ENCODE assay signal across 8 cellular contexts in genomic region chr14:75293920-75294648, GRCh38. TPM values are rescaled to one million over a fixed set of nuclear protein-coding genes. Genes with fewer than 3 reads are reported as not detected.
DNase-seq lines count a peak whose midpoint lies in the region; ATAC-seq and TF ChIP-seq lines count a peak whose summit lies in the region.

No MANE protein-coding gene starts in this region.

- H3K4me1 ChIP-seq in SK-N-SH (ENCODE audit: control insufficient read depth in 1 of 2, insufficient read depth in 2 of 2, low read depth in 1 of 2, low read length in 1 of 2) = peaks cover 0 to 13% of the 10 kb centered on the region in 2 experiments; a peak in 1 of 4 replicates

- peak overlapping the region; percentile 97 for H3K4me2 ChIP-seq in SK-N-SH

- H3K36me3 Mint-ChIP-seq in activated naive CD4-positive, alpha-beta T cell treated with anti-CD3 and anti-CD28 coated beads, Interleukin-2, amount 50 U/mL, for 24 hours = no peaks in the 10 kb centered on the region

- H3K9me2 ChIP-seq in SK-N-SH = no peaks in the 10 kb centered on the region

- H2AFZ ChIP-seq in SK-N-SH (ENCODE audit: low read depth) = peak overlapping the region; percentile 83; the same call in 1 of the 2 replicates

- H3K79me2 ChIP-seq in SK-N-SH (ENCODE audit: insufficient read depth) = no peaks in the 10 kb centered on the region

- peak overlapping the region; percentile 93 for H3K9ac ChIP-seq in SK-N-SH

- ATAC-seq in HG02623 (IDR thresholded peaks at IDR 0.05; ENCODE audit: unreplicated experiment) (peak; percentile 86), omental fat pad (ENCODE audit: low FRiP score) (peak; percentile 82)

- H3F3A ChIP-seq in SK-N-SH (replicated peaks; ENCODE audit: insufficient read depth) = no peaks in the 10 kb centered on the region

- WGBS in SK-N-SH (ENCODE audit: low lambda C conversion rate) = under 1% methylated on average over 31 of the region's 59 CpGs

- 0 out of 4 replicates have a peak, but pooled peaks of 1 of the 2 experiments have one; percentile 21 for TF ChIP-seq EP300 in SK-N-SH (IDR thresholded peaks at IDR 0.05; ENCODE audit: borderline replicate concordance in 1 of 2, low read depth in 1 of 2, low read length in 1 of 2)

- no peaks in the 10 kb centered on the region for H3K9me3 Mint-ChIP-seq in activated naive CD4-positive, alpha-beta T cell treated with anti-CD3 and anti-CD28 coated beads, Interleukin-2, amount 50 U/mL, for 24 hours

- H3K36me3 ChIP-seq in GM06990 (ENCODE audit: control insufficient read depth, insufficient read depth, low read length) (no peaks in the 10 kb centered on the region), SK-N-SH (replicated peaks in 1 of 2; ENCODE audit: control insufficient read depth in 1 of 2, insufficient read depth in 2 of 2, low read length in 1 of 2) (no peaks in the 10 kb centered on the region)

- H3K4me1 Mint-ChIP-seq in activated naive CD4-positive, alpha-beta T cell treated with anti-CD3 and anti-CD28 coated beads, Interleukin-2, amount 50 U/mL, for 24 hours = peaks cover 19% of the 10 kb centered on the region

- DNase-seq in GM06990 (ENCODE audit: extremely low read depth, insufficient read length) (peak; percentile 92), NCI-H1092 (lab: John Stamatoyannopoulos, UW) (peak; percentile 86), SK-N-SH (peak; percentile 99), globus pallidus (ENCODE audit: low spot score) (peak; percentile 90), omental fat pad (ENCODE audit: low spot score) (peak; percentile 74)

- POLR2A ChIA-PET in SK-N-SH (lab: Yijun Ruan, JAX) = interaction anchor here (0.6 to 1.4 kb wide), 7 partner anchors 9 to 167 kb away, joined by 3 to 9 read pairs (median 6); partner anchors contain the start of genes FOS and NEK9

- H4K20me1 ChIP-seq in SK-N-SH (ENCODE audit: insufficient read depth) = no peaks in the 10 kb centered on the region

- H3K4me3 Mint-ChIP-seq in activated naive CD4-positive, alpha-beta T cell treated with anti-CD3 and anti-CD28 coated beads, Interleukin-2, amount 50 U/mL, for 24 hours = peak overlapping the region; percentile 96

- CTCF ChIA-PET in SK-N-SH (lab: Yijun Ruan, JAX) = interaction anchor here (0.7 to 15.1 kb wide), 11 partner anchors 12 to 433 kb away, joined by 3 to 237 read pairs (median 4); partner anchors contain the start of gene NEK9

- H3K27me3 ChIP-seq in GM06990 (replicated peaks; ENCODE audit: control insufficient read depth, insufficient read depth, low read length) = no peaks in the 10 kb centered on the region; the same call in 1 of the 2 replicates
- H3K27me3 ChIP-seq in SK-N-SH (ENCODE audit: insufficient read depth) = no peaks in the 10 kb centered on the region; the same call in 1 of the 2 replicates

- TF ChIP-seq CTCF in GM06990 (IDR thresholded peaks at IDR 0.05; ENCODE audit: insufficient read depth, low read length, poor library complexity, severe bottlenecking) (no peak), SK-N-SH (IDR thresholded peaks at IDR 0.05) (no peak), omental fat pad (IDR thresholded peaks at IDR 0.05) (no peak)

- H3K27ac ChIP-seq in SK-N-SH (ENCODE audit: low read depth in 2 of 2, low read length in 1 of 2) = peak overlapping the region; percentile 72 to 98
- H3K27ac ChIP-seq in temporal lobe (ENCODE audit: low read depth, low read length) = peak overlapping the region; percentile 94

- peak overlapping the region; percentile 78 for H3K4me3 ChIP-seq in GM06990 (replicated peaks; ENCODE audit: low read depth, low read length)
- peak overlapping the region; percentile 72 to 84 for H3K4me3 ChIP-seq in SK-N-SH (ENCODE audit: low read depth in 2 of 2, low read length in 1 of 2)

- no peak overlapping the region for H3K27ac Mint-ChIP-seq in activated naive CD4-positive, alpha-beta T cell treated with anti-CD3 and anti-CD28 coated beads, Interleukin-2, amount 50 U/mL, for 24 hours

- H3K27me3 Mint-ChIP-seq in activated naive CD4-positive, alpha-beta T cell treated with anti-CD3 and anti-CD28 coated beads, Interleukin-2, amount 50 U/mL, for 24 hours = no peaks in the 10 kb centered on the region

- TF ChIP-seq RAD21 in SK-N-SH (IDR thresholded peaks at IDR 0.05; ENCODE audit: low read length) = 0 out of 2 replicates have a peak, but pooled peaks have one; percentile 6

- no peaks in the 10 kb centered on the region for H3K9me3 ChIP-seq in SK-N-SH

TF ChIP-seq in SK-N-SH, 30 proteins besides CTCF, POLR2A, EP300 and RAD21 (continues in another document):
- TF ChIP-seq RFX5 (IDR thresholded peaks at IDR 0.05; ENCODE audit: low read length) = no peak
- no peak for TF ChIP-seq RXRA (IDR thresholded peaks at IDR 0.05; ENCODE audit: borderline replicate concordance, low read depth)
- no peak; the same call in 1 of the 2 replicates for TF ChIP-seq POLR2AphosphoS5 (IDR thresholded peaks at IDR 0.05; ENCODE audit: low read depth, low read length)
- peak; percentile 77 for TF ChIP-seq MXI1 (IDR thresholded peaks at IDR 0.05; ENCODE audit: low read depth, low read length)
- no peak for TF ChIP-seq REST (IDR thresholded peaks at IDR 0.05; ENCODE audit: low read depth, low read length)
- TF ChIP-seq GATA2 (CRISPR knock-in tag; IDR thresholded peaks at IDR 0.05) = no peak
- TF ChIP-seq RCOR1 (IDR thresholded peaks at IDR 0.05; ENCODE audit: low read length) = no peak
- no peak for TF ChIP-seq NFIC (IDR thresholded peaks at IDR 0.05; ENCODE audit: borderline replicate concordance)
- TF ChIP-seq YY1 (IDR thresholded peaks at IDR 0.05; ENCODE audit: low read depth) = no peak
- TF ChIP-seq USF1 (IDR thresholded peaks at IDR 0.05; ENCODE audit: borderline replicate concordance, low read depth) = no peak
- TF ChIP-seq ZBTB33 (IDR thresholded peaks at IDR 0.05; ENCODE audit: borderline replicate concordance, low read depth) = no peak
- no peak for TF ChIP-seq TAF1 (IDR thresholded peaks at IDR 0.05; ENCODE audit: borderline replicate concordance, low read depth, low read length)
- no peak for TF ChIP-seq EZH2phosphoT487 (IDR thresholded peaks at IDR 0.05; ENCODE audit: borderline replicate concordance, low read depth)
- no peak for TF ChIP-seq MAX (IDR thresholded peaks at IDR 0.05; ENCODE audit: low read depth)
- no peak for TF ChIP-seq FOXM1 (IDR thresholded peaks at IDR 0.05; ENCODE audit: low read depth)
- TF ChIP-seq TEAD4 (IDR thresholded peaks at IDR 0.05; ENCODE audit: borderline replicate concordance, insufficient read depth) = no peak
- peak; percentile 76 for TF ChIP-seq FOXJ3 (CRISPR knock-in tag; IDR thresholded peaks at IDR 0.05)
- no peak for TF ChIP-seq MEF2A (IDR thresholded peaks at IDR 0.05; ENCODE audit: borderline replicate concordance, low read depth)

RNA-seq across cellular contexts. Expression of gene FOS, which starts 15.5 kb away (rescaled TPM):
- polyA plus RNA-seq in SK-N-SH (2012; rRNA removed) = 285 and 309 TPM in 2 replicates
- 143 and 157 TPM in 2 replicates for polyA plus RNA-seq in SK-N-SH (2012; cell fraction: cytosol; rRNA removed)
- 1,026 and 1,160 TPM in 2 replicates for polyA plus RNA-seq in SK-N-SH (2012; cell fraction: nucleus; rRNA removed)
- total RNA-seq in omental fat pad (1,000 to 10,000 TPM in 3 of 4 donors, 100 to 1,000 TPM in 1; 935 to 2,479 (median 2,174) TPM), temporal lobe (41.8 TPM)

Comparison
In these comparisons a context has a peak if more than half of its experiments do, and no peak if none do; other contexts are left out.
1. Peak in every context shown above with its lines: DNase-seq, ATAC-seq, H3K4me3 ChIP-seq and H3K27ac ChIP-seq.
2. RNA of gene FOS, which starts 15.5 kb away (total RNA-seq): 935 to 2,479 TPM in omental fat pad; 41.8 TPM in temporal lobe (single experiment); every median in the first group is over 10 times any median in the second.